20 cellular contexts compared by ENCODE assay signal in the genomic region with DNA sequence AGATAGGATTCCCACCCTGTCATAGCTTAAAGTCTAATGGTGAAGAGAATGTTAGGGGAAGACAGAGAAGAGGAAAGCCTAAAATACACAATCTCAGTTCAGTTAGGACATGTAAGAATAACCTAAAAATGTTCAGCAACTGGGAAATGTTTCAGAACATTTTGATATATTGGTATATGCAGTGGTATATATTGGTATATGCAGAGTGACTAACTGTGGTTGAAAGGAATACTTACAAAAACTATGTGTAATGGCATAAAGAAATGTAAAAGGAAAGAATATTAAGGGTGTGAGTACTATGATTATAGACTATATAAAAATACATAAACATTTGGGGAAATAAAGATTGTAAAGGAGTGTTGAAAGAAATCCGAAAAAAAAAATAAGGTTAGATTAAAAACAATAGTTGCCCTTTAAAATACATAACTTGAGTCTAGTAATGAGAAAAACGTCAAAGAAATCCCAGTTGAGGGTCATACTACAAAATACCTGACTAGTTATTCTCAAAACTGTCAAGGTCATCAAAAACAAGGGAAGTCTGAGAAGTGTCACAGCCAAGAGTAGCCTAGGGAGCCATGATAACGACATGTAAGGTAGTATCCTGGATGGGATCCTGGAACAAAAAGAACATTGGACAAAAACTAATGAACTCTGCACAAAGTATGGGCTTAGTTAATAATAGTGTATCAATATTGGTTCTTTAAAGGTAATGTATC. TPM values are rescaled to one million over a fixed set of nuclear protein-coding genes. Genes with fewer than 3 reads are reported as not detected.
A peak's percentile ranks its signal among the peaks of the same experiment; 100 is the strongest.
DNase-seq lines count a peak whose midpoint lies in the region; ATAC-seq, FAIRE-seq and TF ChIP-seq lines count a peak whose summit lies in the region.
"Had no signal": no experiment of that assay in that cellular context is flagged by ENCODE, and none has a peak within 500 bp of the region (broad histone marks: within the 10 kb centered on the region; RNA-seq: fewer than 3 reads in every experiment).

No MANE protein-coding gene starts in this region.

- H3K27ac ChIP-seq in SK-N-MC (no peak overlapping the region), H1 (ENCODE audit: low read depth, low read length) (no peak overlapping the region), pancreas (no peak overlapping the region), stomach (no peak overlapping the region)
- H3K27ac ChIP-seq: BLaER1, RWPE1 had no signal

- 82% methylated on average over 3 of the region's 3 CpGs; no CpG with 5 or more reads in 1 of the 2 experiments for WGBS in H1 (ENCODE audit: extremely low coverage in 1 of 2, insufficient coverage in 1 of 2, insufficient read length in 1 of 2, insufficient replicate concordance in 2 of 2, low coverage in 1 of 2, low lambda C conversion rate in 2 of 2, missing lambda C conversion rate in 1 of 2), 2 experiments
- WGBS in pancreas, 2 donors = 42 to 44% methylated on average over 3 of the region's 3 CpGs
- WGBS in stomach, 5 donors = 56 to 72% (median 66%) methylated on average over 3 of the region's 3 CpGs

- H2BK120ac ChIP-seq in H1 (replicated peaks; ENCODE audit: low read depth, low read length) = no peak overlapping the region

- H3K36me3 Mint-ChIP-seq in activated naive CD4-positive, alpha-beta T cell treated with anti-CD3 and anti-CD28 coated beads, Interleukin-2, amount 50 U/mL, for 24 hours = peaks cover 6% of the 10 kb centered on the region

- no peak overlapping the region for H4K8ac ChIP-seq in H1 (ENCODE audit: extremely low read depth, insufficient read depth, low read length)

- H3K23me2 ChIP-seq in H1 (ENCODE audit: low read depth, low read length) = no peaks in the 10 kb centered on the region

- CTCF ChIA-PET in H1 (lab: Charles Lee; ENCODE audit: partially characterized antibody) = interaction anchor here (0.6 to 6.9 kb wide), 30 partner anchors 8 to 309 kb away, joined by 3 to 69 read pairs (median 5); a partner anchor contains a TSS

- H3K36me3 ChIP-seq in SK-N-MC (ENCODE audit: insufficient read depth, low read length) = no peaks in the 10 kb centered on the region
- H3K36me3 ChIP-seq in H1 (ENCODE audit: control insufficient read depth in 2 of 4, insufficient read depth in 4 of 4, low read length in 3 of 4) = no peaks in the 10 kb centered on the region; a peak in 1 of 8 replicates
- no peaks in the 10 kb centered on the region for H3K36me3 ChIP-seq in pancreas
- H3K36me3 ChIP-seq in stomach = no peaks in the 10 kb centered on the region

- no peak for TF ChIP-seq POLR2A in H1 (IDR thresholded peaks at IDR 0.05; ENCODE audit: control extremely low read depth in 1 of 2, low read depth in 2 of 2, low read length in 2 of 2)
- no peak for TF ChIP-seq POLR2A in stomach (IDR thresholded peaks at IDR 0.05)

- H2BK15ac ChIP-seq in H1 (ENCODE audit: low read length) = no peak overlapping the region

- H3K56ac ChIP-seq in H1 (replicated peaks; ENCODE audit: insufficient read length, low read depth, low read length) = no peak overlapping the region

- H3K4me1 ChIP-seq in H1 (replicated peaks in 1 of 4; ENCODE audit: control insufficient read depth in 3 of 4, insufficient read depth in 4 of 4, low read length in 3 of 4) (peaks cover 0 to 2% (median 0%) of the 10 kb centered on the region in 4 experiments; a peak in 1 of 7 replicates), pancreas (peaks cover 11 to 19% (median 16%) of the 10 kb centered on the region in 3 donors), stomach (peaks cover 13 to 65% (median 38%) of the 10 kb centered on the region in 4 donors)

- no peak overlapping the region for H2AFZ ChIP-seq in H1 (ENCODE audit: low read length)

- peaks cover 0 to 5% of the 10 kb centered on the region in 2 experiments for H4K20me1 ChIP-seq in H1 (replicated peaks in 1 of 2; ENCODE audit: control insufficient read depth in 1 of 2, insufficient read depth in 2 of 2, low read length in 2 of 2)

- H4K91ac ChIP-seq in H1 (replicated peaks; ENCODE audit: insufficient read length, low read length) = no peak overlapping the region

- peaks cover 0 to 77% of the 10 kb centered on the region in 2 experiments; a peak in 2 of 4 replicates for H3K79me2 ChIP-seq in H1 (ENCODE audit: control insufficient read depth in 1 of 2, insufficient read depth in 2 of 2, low read length in 2 of 2)

- H3K27me3 Mint-ChIP-seq in activated naive CD4-positive, alpha-beta T cell treated with anti-CD3 and anti-CD28 coated beads, Interleukin-2, amount 50 U/mL, for 24 hours = no peaks in the 10 kb centered on the region

- H3K9ac ChIP-seq in SK-N-MC (ENCODE audit: insufficient read length) (peak overlapping the region; percentile 37), H1 (replicated peaks in 1 of 4; ENCODE audit: extremely low read depth in 1 of 4, low read depth in 3 of 4, low read length in 3 of 4) (no peak overlapping the region)
- H3K9ac ChIP-seq: BLaER1 had no signal

- TF ChIP-seq CTCF in H1 (IDR thresholded peaks at IDR 0.05; ENCODE audit: control extremely low read depth in 1 of 3, insufficient read depth in 1 of 3, low read depth in 1 of 3, low read length in 3 of 3) (no peak), pancreas (IDR thresholded peaks at IDR 0.05) (no peak), stomach (IDR thresholded peaks at IDR 0.05) (no peak)

- 0 out of 2 replicates have a peak, but pooled peaks cover 4% of the 10 kb centered on the region for H3K9me3 ChIP-seq in SK-N-MC (ENCODE audit: low read depth, low read length)
- no peaks in the 10 kb centered on the region; a peak in 1 of 4 replicates for H3K9me3 ChIP-seq in H1 (ENCODE audit: insufficient read depth in 2 of 2, low read depth in 1 of 2, low read length in 1 of 2)
- no peaks in the 10 kb centered on the region for H3K9me3 ChIP-seq in pancreas
- no peaks in the 10 kb centered on the region for H3K9me3 ChIP-seq in stomach

- no peaks in the 10 kb centered on the region; the same call in 1 of the 2 replicates for H3K79me1 ChIP-seq in H1 (ENCODE audit: low read depth, low read length)

- no peak overlapping the region for H3K18ac ChIP-seq in H1 (ENCODE audit: extremely low read depth, low read length)

- H3K14ac ChIP-seq in H1 (ENCODE audit: insufficient read length) = no peak overlapping the region

- no peak overlapping the region for H2BK20ac ChIP-seq in H1 (ENCODE audit: low read length)

- H2AK5ac ChIP-seq in H1 (ENCODE audit: low read depth, low read length) = no peak overlapping the region

- intact Hi-C loops in pancreas (cut with DNase I) (loop anchor here in 1 of 3 donors (5.0 kb wide), 1 partner anchor 172 kb away; no protein-coding TSS in a partner anchor), stomach (cut with DNase I; ENCODE audit: low total_unique reads) (loop anchor here (10.0 kb wide), 1 partner anchor 165 kb away; no protein-coding TSS in a partner anchor)

- H3K4me3 Mint-ChIP-seq in activated naive CD4-positive, alpha-beta T cell treated with anti-CD3 and anti-CD28 coated beads, Interleukin-2, amount 50 U/mL, for 24 hours = no peak overlapping the region
- H3K4me3 Mint-ChIP-seq: CD8-positive, alpha-beta T cell; H9 had no signal

- H3K4ac ChIP-seq in H1 (replicated peaks; ENCODE audit: insufficient read length, low read depth, low read length) = no peak overlapping the region

- H4K5ac ChIP-seq in H1 (ENCODE audit: insufficient read length, low read depth, low read length) = no peak overlapping the region

- no peaks in the 10 kb centered on the region for H3K27me3 ChIP-seq in H1 (replicated peaks in 1 of 4; ENCODE audit: control insufficient read depth in 3 of 4, extremely low read depth in 1 of 4, insufficient read depth in 3 of 4, low read length in 3 of 4)
- no peaks in the 10 kb centered on the region for H3K27me3 ChIP-seq in pancreas
- no peaks in the 10 kb centered on the region for H3K27me3 ChIP-seq in stomach
- H3K27me3 ChIP-seq: BLaER1 had no signal

- H2BK12ac ChIP-seq in H1 (ENCODE audit: low read depth, low read length) = no peak overlapping the region

- POLR2A ChIA-PET in H1 (lab: Charles Lee; ENCODE audit: partially characterized antibody) = interaction anchor here (1.1 kb wide), 1 partner anchor 26 kb away, joined by 4 read pairs; no protein-coding TSS in a partner anchor

- H3K23ac ChIP-seq in H1 (ENCODE audit: insufficient read length) = no peak overlapping the region

- no peaks in the 10 kb centered on the region for H3K9me3 Mint-ChIP-seq in activated naive CD4-positive, alpha-beta T cell treated with anti-CD3 and anti-CD28 coated beads, Interleukin-2, amount 50 U/mL, for 24 hours

- FAIRE-seq in H1 (lab: Jason Lieb, UNC) = no peak
- FAIRE-seq in pancreas (lab: Jason Lieb, UNC) = peak; percentile 26
- FAIRE-seq: D721Med had no signal

- H3K4me2 ChIP-seq in H1 (ENCODE audit: insufficient read depth in 1 of 2, low read depth in 2 of 2, low read length in 2 of 2) = no peak overlapping the region
- H3K4me2 ChIP-seq: BLaER1 had no signal

- TF ChIP-seq EP300 in H1 (IDR thresholded peaks at IDR 0.05; ENCODE audit: borderline replicate concordance in 1 of 2, low read depth in 2 of 2, low read length in 2 of 2) (no peak), stomach (IDR thresholded peaks at IDR 0.05) (no peak)

- no peak overlapping the region for H2BK5ac ChIP-seq in H1 (ENCODE audit: low read depth, low read length)

- H3K4me3 ChIP-seq in SK-N-MC (no peak overlapping the region), H1 (ENCODE audit: extremely low read depth in 1 of 4, insufficient read depth in 2 of 4, low read depth in 3 of 4, low read length in 4 of 4) (no peak overlapping the region), pancreas (no peak overlapping the region), stomach (no peak overlapping the region)
- H3K4me3 ChIP-seq: BLaER1 had no signal

- no peak for DNase-seq in activated naive CD4-positive, alpha-beta T cell treated with Interleukin-2 at 50 U/mL for 16 hours
- no peak for DNase-seq in SK-N-MC (ENCODE audit: low read depth, low spot score)
- DNase-seq in H1 (ENCODE audit: low read depth in 1 of 2, low spot score in 2 of 2) = no peak
- DNase-seq in pancreas = no peak
- DNase-seq in stimulated activated CD8-positive, alpha-beta memory T cell treated with anti-CD3 and anti-CD28 coated beads, Interleukin-4, amount 100 ng/mL, for 48 hours = no peak
- DNase-seq in stomach = no peak
- no peak for DNase-seq in NCI-H1930 (lab: John Stamatoyannopoulos, UW)
- DNase-seq: CD8-positive, alpha-beta T cell; DMS79; H9; KBM-7; NCI-H1105 treated with DMSO at 0.1 percent for 48 hours; NCI-H187; NCI-H226; NCI-H524 treated with DMSO at 0.1 percent for 48 hours; PC-3 had no signal

- TF ChIP-seq RAD21 in H1 (IDR thresholded peaks at IDR 0.05 in 1 of 2, conservative IDR thresholded peaks at IDR 0.05 in 1 of 2; ENCODE audit: low read depth in 2 of 2, low read length in 2 of 2) = no peak

- peak overlapping the region; percentile 75 for H3K27ac Mint-ChIP-seq in activated naive CD4-positive, alpha-beta T cell treated with anti-CD3 and anti-CD28 coated beads, Interleukin-2, amount 50 U/mL, for 24 hours
- H3K27ac Mint-ChIP-seq: CD8-positive, alpha-beta T cell; H9 had no signal

- no peak for ATAC-seq in pancreas
- ATAC-seq: CD8-positive, alpha-beta T cell had no signal

- H3K4me1 Mint-ChIP-seq in activated naive CD4-positive, alpha-beta T cell treated with anti-CD3 and anti-CD28 coated beads, Interleukin-2, amount 50 U/mL, for 24 hours = peaks cover 41% of the 10 kb centered on the region

RNA-seq across cellular contexts. Expression of a gene that starts 25.6 kb away (rescaled TPM):
- 27.6 and 32.1 TPM in 2 replicates for total RNA-seq in H1 (2021; fragmentation: NEBNext Ultra II Directional; extraction: Animal tissue kit (Norgen Biotek cat#: 25700))
- polyA plus RNA-seq in H1 (2011; rRNA removed) = 17.3 and 28.9 TPM in 2 replicates
- polyA plus RNA-seq in H1 (2011; cell fraction: cytosol; rRNA removed) = 26.9 TPM
- 49.1 TPM for polyA plus RNA-seq in H1 (2011; cell fraction: nucleus; rRNA removed)
- 20.6 to 32.5 TPM (median 27.1 TPM) in 4 replicates for polyA plus RNA-seq in H1 (2012, experiment 1 of 2)
- polyA plus RNA-seq in H1 (2012, experiment 2 of 2) = 1.3 TPM
- polyA plus RNA-seq in H1 (2013, experiment 1 of 2) = 15.8 TPM
- polyA plus RNA-seq in H1 (2013, experiment 2 of 2) = 14.0 TPM
- polyA minus RNA-seq in H1 (2011; rRNA and poly(A)+ RNA removed) = 149 and 270 TPM in 2 replicates
- polyA minus RNA-seq in H1 (2011; cell fraction: cytosol; rRNA and poly(A)+ RNA removed) = 38.8 TPM
- 145 TPM for polyA minus RNA-seq in H1 (2011; cell fraction: nucleus; rRNA and poly(A)+ RNA removed)
- total RNA-seq in pancreas = 10 to 100 TPM in 5 of 6 donors, 1 to 10 TPM in 1; 9.8 to 24.3 (median 14.4) TPM
- 10 to 100 TPM in 1 of 2 donors, 1 to 10 TPM in 1; 9.5 to 18.8 TPM for polyA plus RNA-seq in pancreas
- total RNA-seq in stomach = 100 to 1,000 TPM in 1 of 5 donors, 10 to 100 TPM in 3, 1 to 10 TPM in 1; 8.9 to 134 (median 55.5) TPM
- polyA plus RNA-seq in stomach = 1 to 10 TPM; 2.3 to 7.1 (median 4.3) TPM
